ENCODE assay signal across 8 cellular contexts in genomic region chr19:46661020-46661731, GRCh38. TPM values are rescaled to one million over a fixed set of nuclear protein-coding genes. Genes with fewer than 3 reads are reported as not detected.
A peak's percentile ranks its signal among the peaks of the same experiment; 100 is the strongest.
DNase-seq lines count a peak whose midpoint lies in the region; ATAC-seq and TF ChIP-seq lines count a peak whose summit lies in the region.

Gene DACT3, minus strand, starts transcription at chr19:46661182. Its CDS starts 118 bp downstream, at chr19:46661064.

- H3K9me3 ChIP-seq in adipocyte (ENCODE audit: control insufficient read depth, low read length) (no peaks in the 10 kb centered on the region), thoracic aorta (no peaks in the 10 kb centered on the region)

- H3K27ac ChIP-seq in thoracic aorta: peak within 1 kb of the TSS; percentile 89 to 92

- H3K9me3 Mint-ChIP-seq in osteocyte (ENCODE audit: unreplicated experiment): no peaks in the 10 kb centered on the region

- intact Hi-C loops in Right ventricle myocardium superior (cut with DNase I): loop anchor here (2.0 to 10.0 kb wide), 2 partner anchors 46 to 126 kb away; no protein-coding TSS in a partner anchor

- peak within 1 kb of the TSS; percentile 92 for H3K27ac Mint-ChIP-seq in osteocyte (ENCODE audit: unreplicated experiment)

- peak; percentile 99 for DNase-seq in GM10266 (ENCODE audit: extremely low spot score)
- DNase-seq in NCI-H1417 treated with DMSO at 0.1 percent for 48 hours (lab: John Stamatoyannopoulos, UW): peak; percentile 96
- DNase-seq in SW 1271 (lab: John Stamatoyannopoulos, UW): peak; percentile 96 to 97
- peak; percentile 100 for DNase-seq in adipocyte (ENCODE audit: low read depth)
- peak; percentile 100 for DNase-seq in Right ventricle myocardium superior
- DNase-seq in osteocyte (ENCODE audit: extremely low spot score, unreplicated experiment): peak; percentile 100
- DNase-seq in thoracic aorta (ENCODE audit: low spot score): peak; percentile 100

- TF ChIP-seq CTCF in GM10266 (IDR thresholded peaks at IDR 0.05; ENCODE audit: control insufficient read depth, insufficient read depth, low read depth, missing control alignments): no peak
- TF ChIP-seq CTCF in osteocyte (IDR thresholded peaks at IDR 0.05): no peak
- no peak for TF ChIP-seq CTCF in thoracic aorta (IDR thresholded peaks at IDR 0.05)

- peaks cover 18% of the 10 kb centered on the region for H3K4me1 Mint-ChIP-seq in osteocyte (ENCODE audit: unreplicated experiment)

- H3K4me3 Mint-ChIP-seq in osteocyte (ENCODE audit: unreplicated experiment): peak within 1 kb of the TSS; percentile 76

- no peaks in the 10 kb centered on the region for H3K36me3 Mint-ChIP-seq in osteocyte (ENCODE audit: unreplicated experiment)

- no peaks in the 10 kb centered on the region for H3K36me3 ChIP-seq in adipocyte (ENCODE audit: control insufficient read depth, insufficient read depth, low read length, severe bottlenecking)
- H3K36me3 ChIP-seq in thoracic aorta: no peaks in the 10 kb centered on the region

- peak within 1 kb of the TSS; percentile 85 for H3K4me3 ChIP-seq in adipocyte (ENCODE audit: low read length)
- peak within 1 kb of the TSS; percentile 97 for H3K4me3 ChIP-seq in thoracic aorta

- peaks cover 5% of the 10 kb centered on the region for H3K27me3 ChIP-seq in adipocyte (replicated peaks; ENCODE audit: control insufficient read depth, insufficient read depth, low read length)
- no peaks in the 10 kb centered on the region for H3K27me3 ChIP-seq in thoracic aorta (replicated peaks; ENCODE audit: insufficient read depth)

- no peaks in the 10 kb centered on the region for H3K27me3 Mint-ChIP-seq in osteocyte (ENCODE audit: unreplicated experiment)

- ATAC-seq in HG02798 (IDR thresholded peaks at IDR 0.05; ENCODE audit: poor library complexity, unreplicated experiment) (peak; percentile 93), Right ventricle myocardium superior (ENCODE audit: poor library complexity) (peak; percentile 96), thoracic aorta (ENCODE audit: insufficient number of reproducible peaks, low FRiP score, low read depth) (peak; percentile 84)

- peak within 1 kb of the TSS; percentile 79 for H3K9ac ChIP-seq in adipocyte (ENCODE audit: low read length)

- H3K4me1 ChIP-seq in adipocyte (ENCODE audit: control insufficient read depth, insufficient read depth, low read length) (peaks cover 27% of the 10 kb centered on the region), thoracic aorta (ENCODE audit: control insufficient read depth in 1 of 2, low read depth in 2 of 2) (peaks cover 8 to 34% of the 10 kb centered on the region in 2 donors)

RNA-seq across cellular contexts. Expression of gene DACT3, which starts in this region (rescaled TPM):
- total RNA-seq in Right ventricle myocardium superior (15.2 TPM), osteocyte (11.2 and 11.5 TPM in 2 replicates), thoracic aorta (100 to 1,000 TPM; 118 to 138 TPM)

Comparison
In these comparisons a context has a peak if more than half of its experiments do, and no peak if none do; other contexts are left out.
1. Peak in every context shown above with its lines: DNase-seq, ATAC-seq, H3K4me3 ChIP-seq and H3K27ac ChIP-seq.